30 cellular contexts compared by ENCODE assay signal in genomic region chr3:85554153-85554552, GRCh38.
"Had no signal": no experiment of that assay in that cellular context is flagged by ENCODE, and none has a peak within 500 bp of the region (broad histone marks: within the 10 kb centered on the region; RNA-seq: fewer than 3 reads in every experiment).

No MANE protein-coding gene starts in this region.

- H3K36me3 Mint-ChIP-seq: activated naive CD4-positive, alpha-beta T cell treated with anti-CD3 and anti-CD28 coated beads, Interleukin-2, amount 50 U/mL, for 24 hours; activated naive CD8-positive, alpha-beta T cell treated with anti-CD3 and anti-CD28 coated beads, Interleukin-2, amount 10 ng/mL, durations not matched to agents 7 days and 5 days had no signal

- H3K4me3 Mint-ChIP-seq: activated CD4-positive, alpha-beta T cell treated with anti-CD3 and anti-CD28 coated beads for 36 hours; activated CD4-positive, alpha-beta T cell treated with anti-CD3 and anti-CD28 coated beads, Interleukin-2, amount 10 ng/mL, durations not matched to agents 7 days and 5 days; activated CD8-positive, alpha-beta T cell treated with anti-CD3 and anti-CD28 coated beads, Interleukin-2, amount 10 ng/mL, durations not matched to agents 7 days and 5 days; activated naive CD4-positive, alpha-beta T cell treated with anti-CD3 and anti-CD28 coated beads, Interleukin-2, amount 50 U/mL, for 24 hours; activated naive CD8-positive, alpha-beta T cell treated with anti-CD3 and anti-CD28 coated beads, Interleukin-2, amount 10 ng/mL, durations not matched to agents 7 days and 5 days; activated T-cell treated with anti-CD3 and anti-CD28 coated beads, Interleukin-2, amount 50 U/mL, for 24 hours; T-helper 1 cell treated with Interleukin-12 subunit alpha and Interleukin-12 subunit beta and Interleukin-4 antibody, amounts not matched to agents 30 μg/mL and 1 μg/mL, for 36 hours; T-helper 2 cell treated with Interferon-gamma antibody and Interleukin-4, amounts not matched to agents 5 μg/mL and 100 μg/mL, for 36 hours had no signal

- H3K27ac Mint-ChIP-seq: activated CD4-positive, alpha-beta T cell treated with anti-CD3 and anti-CD28 coated beads for 36 hours; activated CD4-positive, alpha-beta T cell treated with anti-CD3 and anti-CD28 coated beads, Interleukin-2, amount 10 ng/mL, durations not matched to agents 7 days and 5 days; activated CD8-positive, alpha-beta T cell treated with anti-CD3 and anti-CD28 coated beads, Interleukin-2, amount 10 ng/mL, durations not matched to agents 7 days and 5 days; activated naive CD4-positive, alpha-beta T cell treated with anti-CD3 and anti-CD28 coated beads, Interleukin-2, amount 50 U/mL, for 24 hours; activated naive CD8-positive, alpha-beta T cell treated with anti-CD3 and anti-CD28 coated beads, Interleukin-2, amount 10 ng/mL, durations not matched to agents 7 days and 5 days; activated T-cell treated with anti-CD3 and anti-CD28 coated beads, Interleukin-2, amount 50 U/mL, for 24 hours; activated T-helper 2 cell treated with anti-CD3 and anti-CD28 coated beads, Interferon-gamma antibody, Interleukin-2, Interleukin-4, amounts not matched to agents 10 μg/mL and 5 μg/mL and 100 μg/mL, durations not matched to agents 14 hours and 24 hours and 36 hours; T-helper 1 cell treated with Interleukin-12 subunit alpha and Interleukin-12 subunit beta and Interleukin-4 antibody, amounts not matched to agents 30 μg/mL and 1 μg/mL, for 36 hours; T-helper 2 cell treated with Interferon-gamma antibody and Interleukin-4, amounts not matched to agents 5 μg/mL and 100 μg/mL, for 36 hours had no signal

- H3K9me3 ChIP-seq: ascending aorta, SJCRH30 had no signal

- H3K27me3 ChIP-seq: ascending aorta, cardiac muscle cell, SJCRH30 had no signal

- H3K9me3 Mint-ChIP-seq: activated CD4-positive, alpha-beta T cell treated with anti-CD3 and anti-CD28 coated beads, Interleukin-2, amount 10 ng/mL, durations not matched to agents 7 days and 5 days; activated naive CD4-positive, alpha-beta T cell treated with anti-CD3 and anti-CD28 coated beads, Interleukin-2, amount 50 U/mL, for 24 hours; activated naive CD8-positive, alpha-beta T cell treated with anti-CD3 and anti-CD28 coated beads, Interleukin-2, amount 10 ng/mL, durations not matched to agents 7 days and 5 days; activated T-helper 2 cell treated with anti-CD3 and anti-CD28 coated beads, Interferon-gamma antibody, Interleukin-2, Interleukin-4, amounts not matched to agents 10 μg/mL and 5 μg/mL and 100 μg/mL, durations not matched to agents 14 hours and 24 hours and 36 hours; T-helper 1 cell treated with Interleukin-12 subunit alpha and Interleukin-12 subunit beta and Interleukin-4 antibody, amounts not matched to agents 30 μg/mL and 1 μg/mL, for 36 hours; T-helper 2 cell treated with Interferon-gamma antibody and Interleukin-4, amounts not matched to agents 5 μg/mL and 100 μg/mL, for 36 hours had no signal

- DNase-seq: activated CD4-positive, alpha-beta T cell treated with anti-CD3 and anti-CD28 coated beads for 36 hours; activated CD4-positive, alpha-beta T cell treated with anti-CD3 and anti-CD28 coated beads, Interleukin-2, amount 10 ng/mL, durations not matched to agents 7 days and 5 days; activated CD4-positive, alpha-beta T cell treated with anti-CD3 and anti-CD28 coated beads, Interleukin-2, amount 50 U/mL, for 48 hours; activated CD8-positive, alpha-beta T cell treated with anti-CD3 and anti-CD28 coated beads, Interleukin-2, amount 10 ng/mL, durations not matched to agents 7 days and 5 days; activated gamma-delta T cell; activated naive CD4-positive, alpha-beta T cell treated with Interleukin-2 at 50 U/mL for 16 hours; activated naive CD8-positive, alpha-beta T cell treated with anti-CD3 and anti-CD28 coated beads, Interleukin-2, amount 10 ng/mL, durations not matched to agents 7 days and 5 days; activated T-cell treated with anti-CD3 and anti-CD28 coated beads, Interleukin-2, amount 50 U/mL, for 24 hours; amygdala; Kasumi-1; KG1; MM.1S; MV-4-11; NCI-H1092; NCI-H1436 treated with DMSO at 0.1 percent for 48 hours; NCI-H1694 treated with DMSO at 0.1 percent for 48 hours; NCI-H2029; NCI-H345; NCI-H524 treated with DMSO at 0.1 percent for 48 hours; SHP77 had no signal

- H3K4me1 Mint-ChIP-seq: activated CD4-positive, alpha-beta T cell treated with anti-CD3 and anti-CD28 coated beads for 36 hours; activated CD4-positive, alpha-beta T cell treated with anti-CD3 and anti-CD28 coated beads, Interleukin-2, amount 10 ng/mL, durations not matched to agents 7 days and 5 days; activated naive CD4-positive, alpha-beta T cell treated with anti-CD3 and anti-CD28 coated beads, Interleukin-2, amount 50 U/mL, for 24 hours; activated naive CD8-positive, alpha-beta T cell treated with anti-CD3 and anti-CD28 coated beads, Interleukin-2, amount 10 ng/mL, durations not matched to agents 7 days and 5 days had no signal

- H3K4me1 ChIP-seq: ascending aorta, SJCRH30 had no signal

- H3K27me3 Mint-ChIP-seq: activated CD4-positive, alpha-beta T cell treated with anti-CD3 and anti-CD28 coated beads for 36 hours; activated CD4-positive, alpha-beta T cell treated with anti-CD3 and anti-CD28 coated beads, Interleukin-2, amount 10 ng/mL, durations not matched to agents 7 days and 5 days; activated naive CD4-positive, alpha-beta T cell treated with anti-CD3 and anti-CD28 coated beads, Interleukin-2, amount 50 U/mL, for 24 hours; activated naive CD8-positive, alpha-beta T cell treated with anti-CD3 and anti-CD28 coated beads, Interleukin-2, amount 10 ng/mL, durations not matched to agents 7 days and 5 days; activated T-cell treated with anti-CD3 and anti-CD28 coated beads, Interleukin-2, amount 50 U/mL, for 24 hours had no signal

- H3K4me3 ChIP-seq: ascending aorta, cardiac muscle cell, SJCRH30, SK-N-MC had no signal

- H3K36me3 ChIP-seq: ascending aorta, cardiac muscle cell, SJCRH30 had no signal

- H3K27ac ChIP-seq: ascending aorta, cardiac muscle cell, SJCRH30, SK-N-MC had no signal

- ATAC-seq: activated CD4-positive, alpha-beta T cell treated with anti-CD3 and anti-CD28 coated beads for 36 hours; activated CD4-positive, CD25-positive, alpha-beta regulatory T cell treated with anti-CD3 and anti-CD28 coated beads, Interleukin-2, amount 50 U/mL, for 24 hours; activated CD8-positive, alpha-beta T cell treated with anti-CD3 and anti-CD28 coated beads, Interleukin-2, amount 10 ng/mL, durations not matched to agents 7 days and 5 days; Panc1 had no signal
